ENCODE assay signal across 17 cellular contexts in the genomic region with DNA sequence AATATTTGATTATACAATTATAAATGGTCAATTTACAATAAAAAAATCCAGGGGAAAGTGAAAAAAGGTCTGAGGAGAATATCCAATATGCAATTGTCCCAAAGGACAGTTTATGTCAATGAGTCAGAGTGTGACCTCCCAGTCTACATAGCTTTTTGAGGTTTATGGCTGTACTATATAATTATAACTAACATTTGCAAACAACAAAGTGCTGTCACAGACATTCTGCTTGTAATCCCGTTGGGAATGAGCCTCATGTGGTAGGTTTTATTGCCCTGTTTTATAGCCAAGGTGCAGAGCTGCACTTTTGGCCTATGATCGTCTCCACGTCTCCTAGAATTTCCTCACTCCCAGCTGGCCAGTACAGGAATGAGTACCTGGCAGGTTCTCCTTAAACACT.
DNase-seq lines count a peak whose midpoint lies in the region; FAIRE-seq and TF ChIP-seq lines count a peak whose summit lies in the region.
"Had no signal": no experiment of that assay in that cellular context is flagged by ENCODE, and none has a peak within 500 bp of the region (broad histone marks: within the 10 kb centered on the region; RNA-seq: fewer than 3 reads in every experiment).

No MANE protein-coding gene starts in this region.

- H3K36me3 ChIP-seq in H1 (ENCODE audit: control insufficient read depth in 2 of 4, insufficient read depth in 4 of 4, low read length in 3 of 4), result no peaks in the 10 kb centered on the region
- H3K36me3 ChIP-seq in effector memory CD4-positive, alpha-beta T cell (ENCODE audit: control insufficient read depth, insufficient read depth, low read length), result no peaks in the 10 kb centered on the region
- H3K36me3 ChIP-seq: tibial artery had no signal

- TF ChIP-seq RAD21 in H1 (IDR thresholded peaks at IDR 0.05 in 1 of 2, conservative IDR thresholded peaks at IDR 0.05 in 1 of 2; ENCODE audit: low read depth in 2 of 2, low read length in 2 of 2), result no peak

- H2BK5ac ChIP-seq in H1 (ENCODE audit: low read depth, low read length), result no peak overlapping the region

- H3K9ac ChIP-seq in H1 (replicated peaks in 1 of 4; ENCODE audit: extremely low read depth in 1 of 4, low read depth in 3 of 4, low read length in 3 of 4), result no peak overlapping the region

- H3K9me3 ChIP-seq in H1 (ENCODE audit: insufficient read depth in 2 of 2, low read depth in 1 of 2, low read length in 1 of 2), result no peaks in the 10 kb centered on the region
- no peaks in the 10 kb centered on the region for H3K9me3 ChIP-seq in effector memory CD4-positive, alpha-beta T cell (ENCODE audit: control insufficient read depth, low read length)
- H3K9me3 ChIP-seq: tibial artery had no signal

- no peaks in the 10 kb centered on the region for H4K20me1 ChIP-seq in H1 (replicated peaks in 1 of 2; ENCODE audit: control insufficient read depth in 1 of 2, insufficient read depth in 2 of 2, low read length in 2 of 2)

- H3K14ac ChIP-seq in H1 (ENCODE audit: insufficient read length), result no peak overlapping the region

- no peaks in the 10 kb centered on the region for H3K79me2 ChIP-seq in H1 (ENCODE audit: control insufficient read depth in 1 of 2, insufficient read depth in 2 of 2, low read length in 2 of 2)

- no peak overlapping the region for H3K4me3 ChIP-seq in H1 (ENCODE audit: extremely low read depth in 1 of 4, insufficient read depth in 2 of 4, low read depth in 3 of 4, low read length in 4 of 4)
- no peak overlapping the region for H3K4me3 ChIP-seq in skeletal muscle cell (ENCODE audit: low read depth, low read length)
- no peak overlapping the region for H3K4me3 ChIP-seq in effector memory CD4-positive, alpha-beta T cell (ENCODE audit: insufficient read depth, low read depth, low read length, poor library complexity, severe bottlenecking)
- H3K4me3 ChIP-seq: tibial artery had no signal

- no peak overlapping the region for H4K8ac ChIP-seq in H1 (ENCODE audit: extremely low read depth, insufficient read depth, low read length)

- TF ChIP-seq POLR2A in H1 (IDR thresholded peaks at IDR 0.05; ENCODE audit: control extremely low read depth in 1 of 2, low read depth in 2 of 2, low read length in 2 of 2), result no peak

- no peak overlapping the region for H4K5ac ChIP-seq in H1 (ENCODE audit: insufficient read length, low read depth, low read length)

- no peak for TF ChIP-seq EP300 in H1 (IDR thresholded peaks at IDR 0.05; ENCODE audit: borderline replicate concordance in 1 of 2, low read depth in 2 of 2, low read length in 2 of 2)

- H3K27me3 ChIP-seq in H1 (replicated peaks in 1 of 4; ENCODE audit: control insufficient read depth in 3 of 4, extremely low read depth in 1 of 4, insufficient read depth in 3 of 4, low read length in 3 of 4), result no peaks in the 10 kb centered on the region
- H3K27me3 ChIP-seq in effector memory CD4-positive, alpha-beta T cell (replicated peaks; ENCODE audit: control insufficient read depth, insufficient read depth, low read length, poor library complexity, severe bottlenecking), result no peaks in the 10 kb centered on the region
- H3K27me3 ChIP-seq: tibial artery had no signal

- CTCF ChIA-PET in H1 (lab: Charles Lee; ENCODE audit: partially characterized antibody), result interaction anchor here (0.7 kb wide), 2 partner anchors 49 to 583 kb away, joined by 3 to 4 read pairs; no protein-coding TSS in a partner anchor

- no peak overlapping the region for H3K27ac ChIP-seq in H1 (ENCODE audit: low read depth, low read length)
- H3K27ac ChIP-seq in effector memory CD4-positive, alpha-beta T cell (ENCODE audit: insufficient read depth, low read length, poor library complexity, severe bottlenecking), result no peak overlapping the region
- H3K27ac ChIP-seq: tibial artery had no signal

- H2AFZ ChIP-seq in H1 (ENCODE audit: low read length), result no peak overlapping the region

- no peak for TF ChIP-seq CTCF in H1 (IDR thresholded peaks at IDR 0.05; ENCODE audit: control extremely low read depth in 1 of 3, insufficient read depth in 1 of 3, low read depth in 1 of 3, low read length in 3 of 3)

- no peak overlapping the region for H3K18ac ChIP-seq in H1 (ENCODE audit: extremely low read depth, low read length)

- DNase-seq in EL, result peak; percentile 40
- DNase-seq in LHCN-M2 (ENCODE audit: low read depth), result peak; percentile 67
- DNase-seq in H1 (ENCODE audit: low read depth in 1 of 2, low spot score in 2 of 2), result no peak
- peak; percentile 46 for DNase-seq in skeletal muscle cell (ENCODE audit: low read depth)
- DNase-seq in superior temporal gyrus (ENCODE audit: extremely low spot score), result no peak
- DNase-seq in T-helper 1 cell, result no peak
- DNase-seq in effector memory CD4-positive, alpha-beta T cell, result no peak
- DNase-seq: activated CD4-positive, alpha-beta T cell treated with anti-CD3 and anti-CD28 coated beads for 36 hours; CD4-positive, alpha-beta memory T cell; GOT3; left cardiac atrium; NCI-H1105 treated with DMSO at 0.1 percent for 48 hours; NCI-H510A; stimulated activated CD8-positive, alpha-beta memory T cell treated with anti-CD3 and anti-CD28 coated beads, Interleukin-4, amount 100 ng/mL, for 48 hours; T-helper 2 cell; tibial artery had no signal

- no peak overlapping the region; the same call in 1 of the 2 replicates for H2BK20ac ChIP-seq in H1 (ENCODE audit: low read length)

- peaks cover 0 to 11% (median 8%) of the 10 kb centered on the region in 4 experiments; a peak in 4 of 7 replicates for H3K4me1 ChIP-seq in H1 (replicated peaks in 1 of 4; ENCODE audit: control insufficient read depth in 3 of 4, insufficient read depth in 4 of 4, low read length in 3 of 4)
- H3K4me1 ChIP-seq in effector memory CD4-positive, alpha-beta T cell (ENCODE audit: control insufficient read depth, insufficient read depth, low read length, poor library complexity, severe bottlenecking), result no peaks in the 10 kb centered on the region
- H3K4me1 ChIP-seq: tibial artery had no signal

- H3K4ac ChIP-seq in H1 (replicated peaks; ENCODE audit: insufficient read length, low read depth, low read length), result peak overlapping the region; percentile 19

- no peaks in the 10 kb centered on the region for H3K79me1 ChIP-seq in H1 (ENCODE audit: low read depth, low read length)

- H3K4me2 ChIP-seq in H1 (ENCODE audit: insufficient read depth in 1 of 2, low read depth in 2 of 2, low read length in 2 of 2), result no peak overlapping the region

- H2BK15ac ChIP-seq in H1 (ENCODE audit: low read length), result no peak overlapping the region

- no peak for FAIRE-seq in H1 (lab: Jason Lieb, UNC)
- FAIRE-seq: RCC 7860 had no signal

- no peaks in the 10 kb centered on the region for H3K23me2 ChIP-seq in H1 (ENCODE audit: low read depth, low read length)

- H2BK12ac ChIP-seq in H1 (ENCODE audit: low read depth, low read length), result no peak overlapping the region

- no peak overlapping the region for H3K56ac ChIP-seq in H1 (replicated peaks; ENCODE audit: insufficient read length, low read depth, low read length)

- H2AK5ac ChIP-seq in H1 (ENCODE audit: low read depth, low read length), result no peak overlapping the region

- POLR2A ChIA-PET in H1 (lab: Charles Lee; ENCODE audit: partially characterized antibody), result interaction anchor here (1.4 kb wide), 1 partner anchor 14 kb away, joined by 3 read pairs; no protein-coding TSS in a partner anchor

- no peak overlapping the region for H2BK120ac ChIP-seq in H1 (replicated peaks; ENCODE audit: low read depth, low read length)

- no peak overlapping the region for H4K91ac ChIP-seq in H1 (replicated peaks; ENCODE audit: insufficient read length, low read length)

- 89% methylated on average over 3 of the region's 3 CpGs; no CpG with 5 or more reads in 1 of the 2 experiments for WGBS in H1 (ENCODE audit: extremely low coverage in 1 of 2, insufficient coverage in 1 of 2, insufficient read length in 1 of 2, insufficient replicate concordance in 2 of 2, low coverage in 1 of 2, low lambda C conversion rate in 2 of 2, missing lambda C conversion rate in 1 of 2), 2 experiments

- no peak overlapping the region for H3K23ac ChIP-seq in H1 (ENCODE audit: insufficient read length)

TF ChIP-seq in H1, 55 proteins besides CTCF, POLR2A, EP300 and RAD21 (continues in another document):
- no peak for TF ChIP-seq BRCA1 (IDR thresholded peaks at IDR 0.05; ENCODE audit: low read depth, low read length)
- TF ChIP-seq HDAC6 (IDR thresholded peaks at IDR 0.05; ENCODE audit: low read depth, low read length), result no peak
- TF ChIP-seq MAFK (IDR thresholded peaks at IDR 0.05; ENCODE audit: low read depth, low read length), result no peak
- no peak for TF ChIP-seq SIN3A (conservative IDR thresholded peaks at IDR 0.05 in 1 of 2, IDR thresholded peaks at IDR 0.05 in 1 of 2; ENCODE audit: low read depth in 1 of 2, low read length in 2 of 2)
- TF ChIP-seq SRF (IDR thresholded peaks at IDR 0.05; ENCODE audit: low read depth, low read length), result no peak

Comparison
In these comparisons a context has a peak if more than half of its experiments do, and no peak if none do; other contexts are left out.
1. DNase-seq: peak in EL (single experiment), LHCN-M2 (single experiment) and skeletal muscle cell (single experiment); none in H1 (0 of 2), superior temporal gyrus (single experiment), T-helper 1 cell (0 of 5) and effector memory CD4-positive, alpha-beta T cell (0 of 3).